ENCODE assay signal across 9 cellular contexts in the genomic region with DNA sequence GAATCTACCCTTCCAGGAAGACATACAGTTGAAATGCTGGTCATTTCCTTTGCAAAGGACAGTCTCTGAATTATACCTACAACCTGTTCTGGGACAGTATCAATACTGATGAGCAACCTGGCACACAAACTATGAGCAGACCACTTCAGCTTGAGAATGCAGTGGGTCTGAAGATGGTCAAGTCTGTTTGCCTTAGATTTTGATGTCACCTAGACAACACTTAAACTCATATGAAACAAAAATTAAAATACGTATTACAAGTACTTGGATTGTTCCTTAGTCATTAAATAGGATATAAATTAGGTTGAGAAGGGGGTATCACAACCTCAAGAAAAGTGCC. TPM values are rescaled to one million over a fixed set of nuclear protein-coding genes. Genes with fewer than 3 reads are reported as not detected.
A peak's percentile ranks its signal among the peaks of the same experiment; 100 is the strongest.
DNase-seq lines count a peak whose midpoint lies in the region; ATAC-seq and TF ChIP-seq lines count a peak whose summit lies in the region.
"Had no signal": no experiment of that assay in that cellular context is flagged by ENCODE, and none has a peak within 500 bp of the region (broad histone marks: within the 10 kb centered on the region; RNA-seq: fewer than 3 reads in every experiment).

No MANE protein-coding gene starts in this region.

- DNase-seq in activated naive CD4-positive, alpha-beta T cell treated with anti-CD3 and anti-CD28 coated beads, Interleukin-2, amount 10 ng/mL, durations not matched to agents 7 days and 5 days, result no peak
- no peak for DNase-seq in activated naive CD4-positive, alpha-beta T cell (lab: John Stamatoyannopoulos, UW)
- DNase-seq in T-cell, result no peak
- DNase-seq in glutamatergic neuron, result no peak
- DNase-seq in stomach, result no peak
- no peak for DNase-seq in HCEC 1CT
- DNase-seq in SKM-1 (lab: John Stamatoyannopoulos, UW; ENCODE audit: unreplicated experiment), result no peak
- DNase-seq in activated CD4-positive, alpha-beta T cell treated with anti-CD3 and anti-CD28 coated beads for 48 hours, result no peak
- DNase-seq: heart left ventricle had no signal

- no peaks in the 10 kb centered on the region for H3K9me3 Mint-ChIP-seq in activated naive CD4-positive, alpha-beta T cell treated with anti-CD3 and anti-CD28 coated beads, Interleukin-2, amount 10 ng/mL, durations not matched to agents 7 days and 5 days
- no peaks in the 10 kb centered on the region for H3K9me3 Mint-ChIP-seq in T-cell
- peaks cover 10% of the 10 kb centered on the region for H3K9me3 Mint-ChIP-seq in glutamatergic neuron (ENCODE audit: unreplicated experiment)

- peaks cover 60% of the 10 kb centered on the region for H3K4me1 Mint-ChIP-seq in activated naive CD4-positive, alpha-beta T cell treated with anti-CD3 and anti-CD28 coated beads, Interleukin-2, amount 10 ng/mL, durations not matched to agents 7 days and 5 days
- H3K4me1 Mint-ChIP-seq in T-cell, result peaks cover 68 to 69% (median 69%) of the 10 kb centered on the region in 3 donors
- peaks cover 19% of the 10 kb centered on the region for H3K4me1 Mint-ChIP-seq in glutamatergic neuron (ENCODE audit: low read depth, unreplicated experiment)

- H3K27ac ChIP-seq in stomach, result peak overlapping the region in 3 of 5 donors; percentile 14 to 100 (median 95)

- peaks cover 43 to 78% (median 70%) of the 10 kb centered on the region in 4 donors for H3K4me1 ChIP-seq in stomach

- peaks cover 9% of the 10 kb centered on the region for H3K27me3 Mint-ChIP-seq in activated naive CD4-positive, alpha-beta T cell treated with anti-CD3 and anti-CD28 coated beads, Interleukin-2, amount 10 ng/mL, durations not matched to agents 7 days and 5 days
- no peaks in the 10 kb centered on the region for H3K27me3 Mint-ChIP-seq in T-cell
- H3K27me3 Mint-ChIP-seq in glutamatergic neuron (ENCODE audit: unreplicated experiment), result peaks cover 12% of the 10 kb centered on the region

- WGBS in stomach, 5 donors, result 52 to 79% (median 67%) methylated on average over 1 of the region's 1 CpG

- peak overlapping the region; percentile 93 for H3K4me3 Mint-ChIP-seq in activated naive CD4-positive, alpha-beta T cell treated with anti-CD3 and anti-CD28 coated beads, Interleukin-2, amount 10 ng/mL, durations not matched to agents 7 days and 5 days
- peak overlapping the region; percentile 95 to 97 (median 96) for H3K4me3 Mint-ChIP-seq in T-cell
- H3K4me3 Mint-ChIP-seq in glutamatergic neuron (ENCODE audit: unreplicated experiment), result peak overlapping the region; percentile 75

- peak overlapping the region; percentile 95 for H3K27ac Mint-ChIP-seq in activated naive CD4-positive, alpha-beta T cell treated with anti-CD3 and anti-CD28 coated beads, Interleukin-2, amount 10 ng/mL, durations not matched to agents 7 days and 5 days
- H3K27ac Mint-ChIP-seq in T-cell (peak overlapping the region; percentile 82 to 92), glutamatergic neuron (ENCODE audit: unreplicated experiment) (no peak overlapping the region)

- intact Hi-C loops in stomach (cut with DNase I; ENCODE audit: low total_unique reads), result no loop called here

- H3K9me3 ChIP-seq in stomach, result no peaks in the 10 kb centered on the region
- H3K9me3 ChIP-seq: heart left ventricle had no signal

- CTCF ChIA-PET in activated naive CD4-positive, alpha-beta T cell treated with anti-CD3 and anti-CD28 coated beads, Interleukin-2, amount 10 ng/mL, durations not matched to agents 7 days and 5 days (lab: Charles Lee), result no interaction called here
- CTCF ChIA-PET in T-cell (lab: Charles Lee), result interaction anchor here in 1 of 2 donors (1.4 kb wide), 1 partner anchor 20 kb away, joined by 3 read pairs; no protein-coding TSS in a partner anchor

- H3K4me3 ChIP-seq in stomach, result peak overlapping the region in 2 of 4 donors; percentile 67 to 84

- H3K36me3 Mint-ChIP-seq in activated naive CD4-positive, alpha-beta T cell treated with anti-CD3 and anti-CD28 coated beads, Interleukin-2, amount 10 ng/mL, durations not matched to agents 7 days and 5 days, result peaks cover 61% of the 10 kb centered on the region
- peaks cover 43% of the 10 kb centered on the region for H3K36me3 Mint-ChIP-seq in T-cell
- H3K36me3 Mint-ChIP-seq in glutamatergic neuron (ENCODE audit: unreplicated experiment), result no peaks in the 10 kb centered on the region

- ATAC-seq in T-cell (replicated peaks in 1 of 4), result no peak
- ATAC-seq: heart left ventricle had no signal

- TF ChIP-seq EP300 in stomach (IDR thresholded peaks at IDR 0.05), result no peak

- POLR2A ChIA-PET in T-cell (lab: Charles Lee), result no interaction called here

- no peaks in the 10 kb centered on the region for H3K27me3 ChIP-seq in stomach
- H3K27me3 ChIP-seq: heart left ventricle had no signal

- no peak for TF ChIP-seq POLR2A in stomach (IDR thresholded peaks at IDR 0.05)

- TF ChIP-seq CTCF in glutamatergic neuron (IDR thresholded peaks at IDR 0.05; ENCODE audit: partially characterized antibody, unreplicated experiment), result no peak
- TF ChIP-seq CTCF in stomach (IDR thresholded peaks at IDR 0.05), result no peak

- H3K36me3 ChIP-seq in stomach, result peaks cover 41 to 67% (median 58%) of the 10 kb centered on the region in 4 donors

RNA-seq across cellular contexts. Expression of a gene that starts 3.5 kb away (rescaled TPM):
- 100 to 1,000 TPM; 349 to 413 (median 382) TPM for total RNA-seq in T-cell
- 188 TPM for total RNA-seq in glutamatergic neuron (ENCODE audit: unreplicated experiment)
- 100 to 1,000 TPM; 166 to 340 (median 280) TPM for total RNA-seq in stomach
- 100 to 1,000 TPM in 2 of 3 donors, 10 to 100 TPM in 1; 96.4 to 166 (median 106) TPM for polyA plus RNA-seq in stomach

RNA-seq across cellular contexts. Expression of a gene that starts 4.3 kb away (rescaled TPM):
- 10 to 100 TPM; 30.5 to 41.5 (median 34.6) TPM for total RNA-seq in T-cell
- total RNA-seq in glutamatergic neuron (ENCODE audit: unreplicated experiment), result 33.7 TPM
- 10 to 100 TPM in 4 of 5 donors, 1 to 10 TPM in 1; 7.0 to 66.1 (median 46.8) TPM for total RNA-seq in stomach
- 10 to 100 TPM in 1 of 3 donors, 1 to 10 TPM in 2; 7.2 to 11.2 (median 9.3) TPM for polyA plus RNA-seq in stomach

RNA-seq across cellular contexts. Expression of a gene that starts 6.9 kb away (rescaled TPM):
- total RNA-seq in T-cell (10 to 100 TPM; 46.9 to 70.1 (median 60.0) TPM), glutamatergic neuron (ENCODE audit: unreplicated experiment) (24.3 TPM), stomach (10 to 100 TPM in 4 of 5 donors, 1 to 10 TPM in 1; 1.2 to 72.1 (median 15.5) TPM)
- polyA plus RNA-seq in stomach, result 10 to 100 TPM; 35.4 to 42.0 (median 35.6) TPM

RNA-seq across cellular contexts. Expression of a gene that starts 7.2 kb away (rescaled TPM):
- total RNA-seq in T-cell, result 100 to 1,000 TPM in 1 of 5 donors, 10 to 100 TPM in 4; 48.7 to 155 (median 56.6) TPM
- total RNA-seq in glutamatergic neuron (ENCODE audit: unreplicated experiment), result 39.0 TPM
- total RNA-seq in stomach, result 10 to 100 TPM in 3 of 5 donors, 1 to 10 TPM in 2; 9.3 to 47.3 (median 16.5) TPM
- 10 to 100 TPM; 25.8 to 32.5 (median 28.5) TPM for polyA plus RNA-seq in stomach

RNA-seq across cellular contexts. Expression of a gene that starts 22.8 kb away (rescaled TPM):
- total RNA-seq in T-cell (10 to 100 TPM in 3 of 5 donors, 1 to 10 TPM in 2; 5.9 to 14.7 (median 13.5) TPM), glutamatergic neuron (ENCODE audit: unreplicated experiment) (236 TPM), stomach (100 to 1,000 TPM in 2 of 5 donors, 10 to 100 TPM in 3; 41.4 to 209 (median 86.9) TPM)
- 100 to 1,000 TPM in 1 of 3 donors, 10 to 100 TPM in 2; 44.5 to 102 (median 54.5) TPM for polyA plus RNA-seq in stomach
